Comparison of ENCODE assay signal across 9 cellular contexts in genomic region chr11:10654211-10655150, GRCh38. TPM values are rescaled to one million over a fixed set of nuclear protein-coding genes. Genes with fewer than 3 reads are reported as not detected.
DNase-seq lines count a peak whose midpoint lies in the region; ATAC-seq and TF ChIP-seq lines count a peak whose summit lies in the region.
"Had no signal": no experiment of that assay in that cellular context is flagged by ENCODE, and none has a peak within 500 bp of the region (broad histone marks: within the 10 kb centered on the region; RNA-seq: fewer than 3 reads in every experiment).

No MANE protein-coding gene starts in this region.

- no peaks in the 10 kb centered on the region for H3K36me3 ChIP-seq in upper lobe of right lung

- H3K4me3 ChIP-seq in upper lobe of right lung = no peak overlapping the region

- H3K27me3 ChIP-seq in upper lobe of right lung = no peaks in the 10 kb centered on the region

- H3K4me1 ChIP-seq in upper lobe of right lung = peaks cover 74% of the 10 kb centered on the region

- ATAC-seq in upper lobe of right lung = peak; percentile 86
- no peak for ATAC-seq in GM21528 (IDR thresholded peaks at IDR 0.05; ENCODE audit: low FRiP score, unreplicated experiment)

- peak overlapping the region; percentile 32 for H3K27ac ChIP-seq in upper lobe of right lung

- DNase-seq in CMK (ENCODE audit: low read depth) = peak; percentile 65
- DNase-seq in GM19238 (ENCODE audit: insufficient read length, low spot score) = peak; percentile 19
- DNase-seq in LoVo (ENCODE audit: low spot score) = peak; percentile 38
- DNase-seq in T follicular helper cell (ENCODE audit: low read depth) = peak; percentile 3
- peak; percentile 16 for DNase-seq in effector CD4-positive, alpha-beta T cell
- peak; percentile 84 to 85 for DNase-seq in lung microvascular endothelial cell (ENCODE audit: low read depth in 2 of 2)
- no peak for DNase-seq in upper lobe of right lung

- no peaks in the 10 kb centered on the region for H3K9me3 ChIP-seq in upper lobe of right lung

- intact Hi-C loops in upper lobe of right lung (cut with DNase I) = no loop called here

- TF ChIP-seq CTCF in upper lobe of right lung (IDR thresholded peaks at IDR 0.05) = peak; percentile 73

RNA-seq across cellular contexts. Expression of gene IRAG1, which starts 39.1 kb away (rescaled TPM):
- total RNA-seq in lung microvascular endothelial cell (0.44 and 0.79 TPM in 2 replicates), upper lobe of right lung (18.0 TPM)
- total RNA-seq: T-helper 2 cell treated with Interferon-gamma antibody and Interleukin-4, amounts not matched to agents 100 ng/mL and 5 ng/mL, for 36 hours had no signal

Comparison
In these comparisons a context has a peak if more than half of its experiments do, and no peak if none do; other contexts are left out.
1. RNA of gene IRAG1, which starts 39.1 kb away (total RNA-seq): 18.0 TPM in upper lobe of right lung (single experiment); 0.44 to 0.79 TPM in lung microvascular endothelial cell; every median in the first group is over 10 times any median in the second.